Comparison of ENCODE assay signal across 8 cellular contexts in the genomic region with DNA sequence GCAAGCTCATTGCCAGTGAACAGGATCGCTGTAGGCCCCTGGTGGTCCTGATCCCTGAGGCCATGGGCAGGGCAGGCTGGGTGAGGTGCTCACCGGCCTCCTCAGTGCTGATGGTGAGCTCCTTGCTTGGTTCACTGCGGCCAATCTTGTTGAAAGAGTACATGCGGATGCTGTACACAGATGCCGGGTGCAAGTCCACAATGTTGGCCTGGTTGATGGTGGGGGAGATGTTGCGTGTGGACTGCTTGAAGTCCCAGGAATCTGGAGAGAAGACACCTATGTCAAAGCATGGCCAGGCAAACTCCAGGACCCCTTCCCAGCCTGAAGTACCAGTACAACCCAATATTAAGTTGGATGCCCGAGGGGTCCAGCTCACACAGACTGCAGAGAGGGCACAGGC.
"Had no signal": no experiment of that assay in that cellular context is flagged by ENCODE, and none has a peak within 500 bp of the region (broad histone marks: within the 10 kb centered on the region; RNA-seq: fewer than 3 reads in every experiment).

No MANE protein-coding gene starts in this region.

- ATAC-seq: GM12878 had no signal

- H3K4me3 ChIP-seq: GM12878 had no signal

- FAIRE-seq: G401.6, GM12878, GM12891, GM12892, GM18507, GM19239 had no signal

- DNase-seq: GDM1, GF-D8 had no signal
